ENCODE assay signal across 19 cellular contexts in genomic region chr4:100450449-100450848, GRCh38.
"Had no signal": no experiment of that assay in that cellular context is flagged by ENCODE, and none has a peak within 500 bp of the region (broad histone marks: within the 10 kb centered on the region; RNA-seq: fewer than 3 reads in every experiment).

No MANE protein-coding gene starts in this region.

- H3K27me3 ChIP-seq: brain microvascular endothelial cell, right atrium auricular region, tibial artery, uterus had no signal

- H3K36me3 Mint-ChIP-seq: activated naive CD8-positive, alpha-beta T cell; natural killer cell treated with Interleukin-12 subunit alpha and Interleukin-12 subunit beta and Interleukin-15 and Interleukin-18, amount 100 ng/mL, for 72 hours had no signal

- DNase-seq: activated CD4-positive, alpha-beta memory T cell treated with anti-CD3 and anti-CD28 coated beads, Interleukin-2, amount 10 ng/mL, durations not matched to agents 7 days and 5 days; activated CD4-positive, alpha-beta T cell treated with anti-CD3 and anti-CD28 coated beads for 36 hours; activated gamma-delta T cell treated with Interleukin-2 at 50 U/mL for 16 hours; activated T-cell treated with anti-CD3 and anti-CD28 coated beads, Interleukin-2, amount 50 U/mL, for 72 hours; amygdala; brain microvascular endothelial cell; effector CD8-positive, alpha-beta T cell; kidney; left ventricle myocardium superior; mesenchymal stem cell; stimulated activated CD4-positive, alpha-beta T cell treated with anti-CD3 and anti-CD28 coated beads, Interleukin-4, amount 100 ng/mL, for 24 hours; stimulated activated naive CD4-positive, alpha-beta T cell; T-helper 17 cell; tibial artery; uterus had no signal

- H3K27ac Mint-ChIP-seq: activated CD4-positive, alpha-beta memory T cell treated with anti-CD3 and anti-CD28 coated beads, Interleukin-2, amount 10 ng/mL, durations not matched to agents 7 days and 5 days; activated CD4-positive, alpha-beta T cell treated with anti-CD3 and anti-CD28 coated beads for 36 hours; activated naive CD8-positive, alpha-beta T cell; activated T-cell treated with anti-CD3 and anti-CD28 coated beads, Interleukin-2, amount 50 U/mL, for 72 hours; natural killer cell treated with Interleukin-12 subunit alpha and Interleukin-12 subunit beta and Interleukin-15 and Interleukin-18, amount 100 ng/mL, for 72 hours; T-helper 17 cell had no signal

- H3K27me3 Mint-ChIP-seq: activated naive CD8-positive, alpha-beta T cell had no signal

- H3K4me3 Mint-ChIP-seq: activated CD4-positive, alpha-beta memory T cell treated with anti-CD3 and anti-CD28 coated beads, Interleukin-2, amount 10 ng/mL, durations not matched to agents 7 days and 5 days; activated CD4-positive, alpha-beta T cell treated with anti-CD3 and anti-CD28 coated beads for 36 hours; activated naive CD8-positive, alpha-beta T cell; activated T-cell treated with anti-CD3 and anti-CD28 coated beads, Interleukin-2, amount 50 U/mL, for 72 hours; natural killer cell treated with Interleukin-12 subunit alpha and Interleukin-12 subunit beta and Interleukin-15 and Interleukin-18, amount 100 ng/mL, for 72 hours; T-helper 17 cell had no signal

- ATAC-seq: activated CD4-positive, alpha-beta T cell treated with anti-CD3 and anti-CD28 coated beads for 36 hours; activated T-cell treated with anti-CD3 and anti-CD28 coated beads, Interleukin-2, amount 50 U/mL, for 72 hours; left ventricle myocardium superior; natural killer cell treated with Interleukin-12 subunit alpha and Interleukin-12 subunit beta and Interleukin-15 and Interleukin-18, amount 100 ng/mL, for 72 hours; T-helper 17 cell had no signal

- H3K27ac ChIP-seq: brain microvascular endothelial cell, right atrium auricular region, skin epidermis, tibial artery, uterus had no signal

- H3K9me3 Mint-ChIP-seq: activated CD4-positive, alpha-beta memory T cell treated with anti-CD3 and anti-CD28 coated beads, Interleukin-2, amount 10 ng/mL, durations not matched to agents 7 days and 5 days had no signal

- H3K4me1 Mint-ChIP-seq: activated CD4-positive, alpha-beta memory T cell treated with anti-CD3 and anti-CD28 coated beads, Interleukin-2, amount 10 ng/mL, durations not matched to agents 7 days and 5 days; T-helper 17 cell had no signal

- H3K4me1 ChIP-seq: right atrium auricular region, tibial artery, uterus had no signal
